In genomic region chr10:133481086-133481643, GRCh38 we compare ENCODE assay signal across 26 cellular contexts. TPM values are rescaled to one million over a fixed set of nuclear protein-coding genes. Genes with fewer than 3 reads are reported as not detected.
A peak's percentile ranks its signal among the peaks of the same experiment; 100 is the strongest.
DNase-seq lines count a peak whose midpoint lies in the region; ATAC-seq, FAIRE-seq and TF ChIP-seq lines count a peak whose summit lies in the region.
"Had no signal": no experiment of that assay in that cellular context is flagged by ENCODE, and none has a peak within 500 bp of the region (broad histone marks: within the 10 kb centered on the region; RNA-seq: fewer than 3 reads in every experiment).

No MANE protein-coding gene starts in this region.

- H3K9me1 ChIP-seq in K562 (ENCODE audit: control insufficient read depth, insufficient read depth, low read length), result peaks cover 3% of the 10 kb centered on the region

- peaks cover 7% of the 10 kb centered on the region for H4K20me1 ChIP-seq in K562 (replicated peaks; ENCODE audit: control insufficient read depth, insufficient read depth, low read length)

- H3K4me3 ChIP-seq in K562 (no peak overlapping the region), testis (no peak overlapping the region)
- H3K4me3 ChIP-seq: GM23338, PC-9, SK-N-MC had no signal

- H2AFZ ChIP-seq in K562 (ENCODE audit: low read depth, low read length), result no peak overlapping the region
- H2AFZ ChIP-seq: GM23338, PC-9 had no signal

- no peak for TF ChIP-seq EP300 in K562 (IDR thresholded peaks at IDR 0.05; ENCODE audit: low read length)

- H3K9ac ChIP-seq in K562 (ENCODE audit: insufficient read depth in 1 of 2, low read depth in 2 of 2, low read length in 2 of 2), result 0 out of 4 replicates have a peak overlapping the region, but pooled peaks of 1 of the 2 experiments have one; percentile 67

- H3K36me3 ChIP-seq in K562 (ENCODE audit: control insufficient read depth, insufficient read depth, low read length) (no peaks in the 10 kb centered on the region), testis (ENCODE audit: low read depth, missing control alignments) (no peaks in the 10 kb centered on the region)

- H3K27me3 ChIP-seq in K562 (ENCODE audit: control insufficient read depth in 2 of 2, insufficient read depth in 2 of 2, low read length in 2 of 2), result peaks cover 12 to 25% of the 10 kb centered on the region in 2 experiments
- H3K27me3 ChIP-seq in testis, result no peaks in the 10 kb centered on the region

- H3K4me1 ChIP-seq in K562 (replicated peaks in 1 of 2; ENCODE audit: control insufficient read depth in 2 of 2, insufficient read depth in 2 of 2, low read length in 2 of 2) (no peaks in the 10 kb centered on the region), testis (no peaks in the 10 kb centered on the region)

- H3K27ac Mint-ChIP-seq in activated CD8-positive, alpha-beta T cell treated with anti-CD3 and anti-CD28 coated beads, Interleukin-2, amount 10 ng/mL, durations not matched to agents 7 days and 5 days, result no peak overlapping the region
- no peak overlapping the region for H3K27ac Mint-ChIP-seq in activated CD8-positive, alpha-beta T cell treated with anti-CD3 and anti-CD28 coated beads for 36 hours
- H3K27ac Mint-ChIP-seq in stimulated activated effector memory CD8-positive, alpha-beta T cell treated with anti-CD3 and anti-CD28 coated beads, Interleukin-12 subunit alpha, Interleukin-12 subunit beta, amount 100 ng/mL, for 72 hours, result peak overlapping the region; percentile 49
- H3K27ac Mint-ChIP-seq: CD8-positive, alpha-beta T cell; GM23338 had no signal

- BruUV-seq in K562 (replicated peaks; lab: Mats Ljungman, UMichigan), result no TSS peak

- no peak overlapping the region for H3K4me2 ChIP-seq in K562 (ENCODE audit: insufficient read depth, low read length)
- H3K4me2 ChIP-seq: GM23338, PC-9 had no signal

- H3K4me1 Mint-ChIP-seq in activated CD8-positive, alpha-beta T cell treated with anti-CD3 and anti-CD28 coated beads, Interleukin-2, amount 10 ng/mL, durations not matched to agents 7 days and 5 days (ENCODE audit: low read depth), result peaks cover 3% of the 10 kb centered on the region
- no peaks in the 10 kb centered on the region for H3K4me1 Mint-ChIP-seq in activated CD8-positive, alpha-beta T cell treated with anti-CD3 and anti-CD28 coated beads for 36 hours (ENCODE audit: low read depth)
- peaks cover 7% of the 10 kb centered on the region for H3K4me1 Mint-ChIP-seq in stimulated activated effector memory CD8-positive, alpha-beta T cell treated with anti-CD3 and anti-CD28 coated beads, Interleukin-12 subunit alpha, Interleukin-12 subunit beta, amount 100 ng/mL, for 72 hours
- H3K4me1 Mint-ChIP-seq: GM23338 had no signal

- H3K27ac ChIP-seq in K562 (ENCODE audit: extremely low read depth, low read depth, low read length), result no peak overlapping the region
- H3K27ac ChIP-seq in testis, result no peak overlapping the region
- H3K27ac ChIP-seq: PC-9, RWPE1, SK-N-MC had no signal

- ATAC-seq in activated CD8-positive, alpha-beta T cell treated with anti-CD3 and anti-CD28 coated beads, Interleukin-2, amount 10 ng/mL, durations not matched to agents 7 days and 5 days, result no peak
- ATAC-seq in activated CD8-positive, alpha-beta T cell treated with anti-CD3 and anti-CD28 coated beads for 36 hours, result no peak
- peak; percentile 45 for ATAC-seq in K562
- peak; percentile 31 for ATAC-seq in stimulated activated effector memory CD8-positive, alpha-beta T cell treated with anti-CD3 and anti-CD28 coated beads, Interleukin-12 subunit alpha, Interleukin-12 subunit beta, amount 100 ng/mL, for 72 hours
- ATAC-seq: CD8-positive, alpha-beta T cell; GM23338 had no signal

- FAIRE-seq in K562 (lab: Jason Lieb, UNC), result no peak

- POLR2A ChIA-PET in activated CD8-positive, alpha-beta T cell treated with anti-CD3 and anti-CD28 coated beads, Interleukin-2, amount 10 ng/mL, durations not matched to agents 7 days and 5 days (lab: Charles Lee), result no interaction called here
- POLR2A ChIA-PET in activated CD8-positive, alpha-beta T cell treated with anti-CD3 and anti-CD28 coated beads for 36 hours (lab: Charles Lee), result no interaction called here
- POLR2A ChIA-PET in K562 (lab: Yijun Ruan, JAX), result no interaction called here

- CTCF ChIA-PET in activated CD8-positive, alpha-beta T cell treated with anti-CD3 and anti-CD28 coated beads, Interleukin-2, amount 10 ng/mL, durations not matched to agents 7 days and 5 days (lab: Charles Lee), result no interaction called here
- CTCF ChIA-PET in activated CD8-positive, alpha-beta T cell treated with anti-CD3 and anti-CD28 coated beads for 36 hours (lab: Charles Lee), result no interaction called here
- CTCF ChIA-PET in K562 (lab: Yijun Ruan, JAX; ENCODE audit: low intra/inter-chr PET ratio), result no interaction called here

- TF ChIP-seq CTCF in activated CD8-positive, alpha-beta T cell treated with anti-CD3 and anti-CD28 coated beads for 36 hours (IDR thresholded peaks at IDR 0.05), result no peak
- no peak for TF ChIP-seq CTCF in GM13977 (IDR thresholded peaks at IDR 0.05; ENCODE audit: extremely low read depth, insufficient read depth, missing control alignments)
- no peak for TF ChIP-seq CTCF in K562 (IDR thresholded peaks at IDR 0.05 in 2 of 3, conservative IDR thresholded peaks at IDR 0.05 in 1 of 3; ENCODE audit: insufficient read depth in 2 of 3, low read depth in 1 of 3, low read length in 3 of 3)
- TF ChIP-seq CTCF in testis (IDR thresholded peaks at IDR 0.05), result no peak

- WGBS in K562 (ENCODE audit: insufficient coverage, low coverage, missing lambda C conversion rate), result 2% methylated on average over 12 of the region's 12 CpGs
- WGBS in testis, 2 donors, result 80 to 88% methylated on average over 3 to 11 of the region's 12 CpGs

- DNase-seq in activated CD8-positive, alpha-beta T cell treated with anti-CD3 and anti-CD28 coated beads, Interleukin-2, amount 10 ng/mL, durations not matched to agents 7 days and 5 days, result peak; percentile 18
- DNase-seq in activated CD8-positive, alpha-beta T cell treated with anti-CD3 and anti-CD28 coated beads for 36 hours, result no peak
- DNase-seq in GM13977 (ENCODE audit: low spot score) (peak; percentile 5), K562 (ENCODE audit: extremely low read depth in 1 of 4, low spot score in 3 of 4) (peak in 1 of 4 experiments; percentile 5), testis (no peak), A172 (ENCODE audit: low spot score) (no peak)
- no peak for DNase-seq in stimulated activated effector memory CD8-positive, alpha-beta T cell treated with anti-CD3 and anti-CD28 coated beads, Interleukin-12 subunit alpha, Interleukin-12 subunit beta, amount 100 ng/mL, for 72 hours (ENCODE audit: low spot score in 2 of 2)
- DNase-seq: ACHN; AML-193; C1 segment of cervical spinal cord; Calu3; CD8-positive, alpha-beta T cell; DMS153; GDM1; HCEC 1CT; Kasumi-1; NCI-H1694; NCI-H2081 treated with DMSO at 0.1 percent for 48 hours; NCI-H510A treated with DMSO at 0.1 percent for 48 hours; NCI-H748 treated with DMSO at 0.1 percent for 48 hours; PC-9; SHP77 treated with DMSO at 0.1 percent for 48 hours had no signal

- peaks cover 21% of the 10 kb centered on the region for H3K9me3 Mint-ChIP-seq in activated CD8-positive, alpha-beta T cell treated with anti-CD3 and anti-CD28 coated beads, Interleukin-2, amount 10 ng/mL, durations not matched to agents 7 days and 5 days (ENCODE audit: insufficient read depth)
- H3K9me3 Mint-ChIP-seq in activated CD8-positive, alpha-beta T cell treated with anti-CD3 and anti-CD28 coated beads for 36 hours, result peaks cover 36% of the 10 kb centered on the region
- peaks cover 25% of the 10 kb centered on the region for H3K9me3 Mint-ChIP-seq in stimulated activated effector memory CD8-positive, alpha-beta T cell treated with anti-CD3 and anti-CD28 coated beads, Interleukin-12 subunit alpha, Interleukin-12 subunit beta, amount 100 ng/mL, for 72 hours

- in situ Hi-C loops in GM13977 (cut with MboI; ENCODE audit: low pct_unique_long_range_greater_than_20kb, low sequenced_read_pairs, unreplicated experiment) (no loop called here), K562 (cut with MboI) (no loop called here)

- intact Hi-C loops in activated CD8-positive, alpha-beta T cell treated with anti-CD3 and anti-CD28 coated beads for 36 hours (cut with micrococcal nuclease), result no loop called here
- intact Hi-C loops in K562 (cut with micrococcal nuclease) (loop anchor here (10.0 kb wide), 1 partner anchor 156 kb away; no protein-coding TSS in a partner anchor), testis (cut with DNase I; ENCODE audit: low total_unique reads) (no loop called here)

- H3K79me2 ChIP-seq in K562 (ENCODE audit: control insufficient read depth, insufficient read depth, low read length), result no peaks in the 10 kb centered on the region

- no peak for TF ChIP-seq POLR2A in K562 (conservative IDR thresholded peaks at IDR 0.05)
- TF ChIP-seq POLR2A in testis (IDR thresholded peaks at IDR 0.05), result no peak

- peaks cover 3% of the 10 kb centered on the region for H3K36me3 Mint-ChIP-seq in activated CD8-positive, alpha-beta T cell treated with anti-CD3 and anti-CD28 coated beads, Interleukin-2, amount 10 ng/mL, durations not matched to agents 7 days and 5 days (ENCODE audit: low read depth)
- H3K36me3 Mint-ChIP-seq in activated CD8-positive, alpha-beta T cell treated with anti-CD3 and anti-CD28 coated beads for 36 hours (ENCODE audit: low read depth), result peaks cover 7% of the 10 kb centered on the region
- H3K36me3 Mint-ChIP-seq in stimulated activated effector memory CD8-positive, alpha-beta T cell treated with anti-CD3 and anti-CD28 coated beads, Interleukin-12 subunit alpha, Interleukin-12 subunit beta, amount 100 ng/mL, for 72 hours, result peaks cover 18% of the 10 kb centered on the region

- TF ChIP-seq RAD21 in K562 (CRISPR knock-in tag; conservative IDR thresholded peaks at IDR 0.05 in 1 of 2, IDR thresholded peaks at IDR 0.05 in 1 of 2), result no peak

- no peaks in the 10 kb centered on the region; the same call in 1 of the 2 replicates for H3K9me3 ChIP-seq in K562 (replicated peaks; ENCODE audit: control insufficient read depth, insufficient read depth, low read depth, low read length)
- no peaks in the 10 kb centered on the region for H3K9me3 ChIP-seq in testis

- no peak overlapping the region for H3K4me3 Mint-ChIP-seq in activated CD8-positive, alpha-beta T cell treated with anti-CD3 and anti-CD28 coated beads, Interleukin-2, amount 10 ng/mL, durations not matched to agents 7 days and 5 days
- no peak overlapping the region for H3K4me3 Mint-ChIP-seq in activated CD8-positive, alpha-beta T cell treated with anti-CD3 and anti-CD28 coated beads for 36 hours
- no peak overlapping the region for H3K4me3 Mint-ChIP-seq in stimulated activated effector memory CD8-positive, alpha-beta T cell treated with anti-CD3 and anti-CD28 coated beads, Interleukin-12 subunit alpha, Interleukin-12 subunit beta, amount 100 ng/mL, for 72 hours
- H3K4me3 Mint-ChIP-seq: CD8-positive, alpha-beta T cell; GM23338 had no signal

- H3K27me3 Mint-ChIP-seq in activated CD8-positive, alpha-beta T cell treated with anti-CD3 and anti-CD28 coated beads, Interleukin-2, amount 10 ng/mL, durations not matched to agents 7 days and 5 days (ENCODE audit: low read depth), result peaks cover 21% of the 10 kb centered on the region
- peaks cover 2% of the 10 kb centered on the region for H3K27me3 Mint-ChIP-seq in activated CD8-positive, alpha-beta T cell treated with anti-CD3 and anti-CD28 coated beads for 36 hours

RNA-seq across cellular contexts. Expression of gene SCART1, which starts 27.4 kb away (rescaled TPM):
- total RNA-seq in activated CD8-positive, alpha-beta T cell treated with anti-CD3 and anti-CD28 coated beads, Interleukin-2, amount 10 ng/mL, durations not matched to agents 7 days and 5 days, result 1 to 10 TPM; 2.0 to 2.7 TPM
- total RNA-seq in activated CD8-positive, alpha-beta T cell treated with anti-CD3 and anti-CD28 coated beads for 36 hours, result 1 to 10 TPM; 2.8 to 2.9 TPM
- 87.0 and 88.3 TPM in 2 replicates for total RNA-seq in K562 (2011; cell fraction: chromatin; rRNA removed; ENCODE audit: low replicate concordance)
- total RNA-seq in K562 (2011; cell fraction: nucleolus; rRNA removed), result 46.7 and 54.5 TPM in 2 replicates
- total RNA-seq in K562 (2011; cell fraction: nucleoplasm; rRNA removed), result 44.7 and 52.3 TPM in 2 replicates
- total RNA-seq in K562 (2014; rRNA removed) (2.8 and 3.2 TPM in 2 replicates), K562 (2014; rRNA removed; fragmentation: Illumina TruSeq; extraction: Trizol) (2.6 and 2.7 TPM in 2 replicates), K562 (2015; rRNA removed; fragmentation: Illumina TruSeq; extraction: Trizol) (4.5 and 4.9 TPM in 2 replicates), K562 (2021) (4.4 and 5.5 TPM in 2 replicates), testis (10 to 100 TPM; 11.6 to 13.1 TPM)
- polyA plus RNA-seq in K562 (2011; rRNA removed) (4.5 and 14.0 TPM in 2 replicates), K562 (2014; fragmentation: Illumina TruSeq; extraction: Trizol) (4.7 and 6.5 TPM in 2 replicates), K562 (2014; fragmentation: Nextera tagmentation; extraction: Ambion mirVana) (under 1 TPM; 0.18 to 0.29 TPM), K562 (2014; rRNA removed) (4.2 and 4.9 TPM in 2 replicates), testis (ENCODE audit: insufficient read depth, low read depth, low replicate concordance) (1.6 TPM)
- 1.7 and 5.6 TPM in 2 replicates for polyA plus RNA-seq in K562 (2011; cell fraction: cytosol; rRNA removed)
- 42.0 and 78.3 TPM in 2 replicates for polyA plus RNA-seq in K562 (2011; cell fraction: nucleus; rRNA removed)
- 15.1 and 17.5 TPM in 2 replicates for polyA plus RNA-seq in K562 (2012)
- polyA minus RNA-seq in K562 (2011; rRNA and poly(A)+ RNA removed), result 3.4 and 4.8 TPM in 2 replicates
- polyA minus RNA-seq in K562 (2011; cell fraction: cytosol; rRNA and poly(A)+ RNA removed), result 1.5 and 2.5 TPM in 2 replicates
- 7.1 and 13.8 TPM in 2 replicates for polyA minus RNA-seq in K562 (2011; cell fraction: nucleus; rRNA and poly(A)+ RNA removed)
- total RNA-seq in A172 (2014; rRNA removed; shearing (Covaris generic)), result not detected in 2 replicates
- polyA plus RNA-seq: GM23338 had no signal

RNA-seq across cellular contexts. Expression of gene CYP2E1, which starts 46.0 kb away (rescaled TPM):
- under 1 TPM in 1 of 2 experiments, not detected in 1; 0.13 TPM for total RNA-seq in activated CD8-positive, alpha-beta T cell treated with anti-CD3 and anti-CD28 coated beads, Interleukin-2, amount 10 ng/mL, durations not matched to agents 7 days and 5 days
- under 1 TPM; 0.43 to 0.87 TPM for total RNA-seq in activated CD8-positive, alpha-beta T cell treated with anti-CD3 and anti-CD28 coated beads for 36 hours
- 1.00 and 1.8 TPM in 2 replicates for total RNA-seq in K562 (2011; cell fraction: chromatin; rRNA removed; ENCODE audit: low replicate concordance)
- total RNA-seq in K562 (2011; cell fraction: nucleolus; rRNA removed), result 0.83 and 0.92 TPM in 2 replicates
- total RNA-seq in K562 (2011; cell fraction: nucleoplasm; rRNA removed), result 0.73 and 3.0 TPM in 2 replicates
- total RNA-seq in K562 (2014; rRNA removed), result not detected in 2 replicates
- 0.18 TPM in 1 of 2 replicates, not detected in the other for total RNA-seq in K562 (2014; rRNA removed; fragmentation: Illumina TruSeq; extraction: Trizol)
- total RNA-seq in K562 (2015; rRNA removed; fragmentation: Illumina TruSeq; extraction: Trizol), result 0.23 and 0.33 TPM in 2 replicates
- 1.0 and 1.6 TPM in 2 replicates for total RNA-seq in K562 (2021)
- polyA plus RNA-seq in K562 (2011; rRNA removed), result 0.18 and 0.83 TPM in 2 replicates
- 0.18 and 0.55 TPM in 2 replicates for polyA plus RNA-seq in K562 (2011; cell fraction: cytosol; rRNA removed)
- polyA plus RNA-seq in K562 (2011; cell fraction: nucleus; rRNA removed), result 2.8 and 5.2 TPM in 2 replicates
- polyA plus RNA-seq in K562 (2012), result 0.22 and 0.64 TPM in 2 replicates
- polyA plus RNA-seq in K562 (2014; fragmentation: Illumina TruSeq; extraction: Trizol), result 0.19 TPM in 2 replicates
- polyA plus RNA-seq in K562 (2014; fragmentation: Nextera tagmentation; extraction: Ambion mirVana), result under 1 TPM in 1 of 2 experiments, not detected in 1; 0.07 TPM
- 0.45 TPM in 1 of 2 replicates, not detected in the other for polyA plus RNA-seq in K562 (2014; rRNA removed)
- polyA minus RNA-seq in K562 (2011; rRNA and poly(A)+ RNA removed), result not detected in 2 replicates
- polyA minus RNA-seq in K562 (2011; cell fraction: cytosol; rRNA and poly(A)+ RNA removed), result not detected in 2 replicates
- polyA minus RNA-seq in K562 (2011; cell fraction: nucleus; rRNA and poly(A)+ RNA removed), result 0.13 and 1.1 TPM in 2 replicates
- total RNA-seq in testis, result 10 to 100 TPM in 1 of 2 donors, 1 to 10 TPM in 1; 9.6 to 10.2 TPM
- 9.0 TPM for polyA plus RNA-seq in testis (ENCODE audit: insufficient read depth, low read depth, low replicate concordance)
- not detected in 2 replicates for total RNA-seq in A172 (2014; rRNA removed; shearing (Covaris generic))
- total RNA-seq: MCF 10A had no signal

RNA-seq across cellular contexts. Expression of gene SPRN, which starts 56.7 kb away (rescaled TPM):
- total RNA-seq in activated CD8-positive, alpha-beta T cell treated with anti-CD3 and anti-CD28 coated beads, Interleukin-2, amount 10 ng/mL, durations not matched to agents 7 days and 5 days, result not detected
- total RNA-seq in activated CD8-positive, alpha-beta T cell treated with anti-CD3 and anti-CD28 coated beads for 36 hours, result not detected
- total RNA-seq in K562 (2011; cell fraction: chromatin; rRNA removed; ENCODE audit: low replicate concordance), result not detected in 2 replicates
- total RNA-seq in K562 (2011; cell fraction: nucleolus; rRNA removed), result not detected in 2 replicates
- total RNA-seq in K562 (2011; cell fraction: nucleoplasm; rRNA removed), result not detected in 2 replicates
- total RNA-seq in K562 (2014; rRNA removed), result not detected in 2 replicates
- not detected in 2 replicates for total RNA-seq in K562 (2014; rRNA removed; fragmentation: Illumina TruSeq; extraction: Trizol)
- not detected in 2 replicates for total RNA-seq in K562 (2015; rRNA removed; fragmentation: Illumina TruSeq; extraction: Trizol)
- not detected in 2 replicates for total RNA-seq in K562 (2021)
- polyA plus RNA-seq in K562 (2011; rRNA removed), result not detected in 2 replicates
- polyA plus RNA-seq in K562 (2011; cell fraction: cytosol; rRNA removed), result not detected in 2 replicates
- not detected in 2 replicates for polyA plus RNA-seq in K562 (2011; cell fraction: nucleus; rRNA removed)
- polyA plus RNA-seq in K562 (2012), result 1.2 and 1.6 TPM in 2 replicates
- polyA plus RNA-seq in K562 (2014; fragmentation: Illumina TruSeq; extraction: Trizol), result not detected in 2 replicates
- under 1 TPM in 1 of 2 experiments, not detected in 1; 0.04 TPM for polyA plus RNA-seq in K562 (2014; fragmentation: Nextera tagmentation; extraction: Ambion mirVana)
- polyA plus RNA-seq in K562 (2014; rRNA removed), result not detected in 2 replicates
- not detected in 2 replicates for polyA minus RNA-seq in K562 (2011; rRNA and poly(A)+ RNA removed)
- not detected in 2 replicates for polyA minus RNA-seq in K562 (2011; cell fraction: cytosol; rRNA and poly(A)+ RNA removed)
- not detected in 2 replicates for polyA minus RNA-seq in K562 (2011; cell fraction: nucleus; rRNA and poly(A)+ RNA removed)
- total RNA-seq in testis, result 1 to 10 TPM; 1.7 to 1.8 TPM
- 2.7 TPM for polyA plus RNA-seq in testis (ENCODE audit: insufficient read depth, low read depth, low replicate concordance)
- total RNA-seq in A172 (2014; rRNA removed; shearing (Covaris generic)), result not detected in 2 replicates
- total RNA-seq: Calu3; CD8-positive, alpha-beta T cell; MCF 10A; PC-9 had no signal

Comparison
In these comparisons a context has a peak if more than half of its experiments do, and no peak if none do; other contexts are left out.
1. DNase-seq: peak in activated CD8-positive, alpha-beta T cell treated with anti-CD3 and anti-CD28 coated beads, Interleukin-2, amount 10 ng/mL, durations not matched to agents 7 days and 5 days (single experiment) and GM13977 (single experiment); none in activated CD8-positive, alpha-beta T cell treated with anti-CD3 and anti-CD28 coated beads for 36 hours (single experiment), stimulated activated effector memory CD8-positive, alpha-beta T cell treated with anti-CD3 and anti-CD28 coated beads, Interleukin-12 subunit alpha, Interleukin-12 subunit beta, amount 100 ng/mL, for 72 hours (0 of 2), testis (single experiment) and A172 (single experiment).
2. ATAC-seq: peak in K562 (single experiment) and stimulated activated effector memory CD8-positive, alpha-beta T cell treated with anti-CD3 and anti-CD28 coated beads, Interleukin-12 subunit alpha, Interleukin-12 subunit beta, amount 100 ng/mL, for 72 hours (single experiment); none in activated CD8-positive, alpha-beta T cell treated with anti-CD3 and anti-CD28 coated beads, Interleukin-2, amount 10 ng/mL, durations not matched to agents 7 days and 5 days (single experiment) and activated CD8-positive, alpha-beta T cell treated with anti-CD3 and anti-CD28 coated beads for 36 hours (single experiment).